1 cellular context compared by ENCODE assay signal in the genomic region with DNA sequence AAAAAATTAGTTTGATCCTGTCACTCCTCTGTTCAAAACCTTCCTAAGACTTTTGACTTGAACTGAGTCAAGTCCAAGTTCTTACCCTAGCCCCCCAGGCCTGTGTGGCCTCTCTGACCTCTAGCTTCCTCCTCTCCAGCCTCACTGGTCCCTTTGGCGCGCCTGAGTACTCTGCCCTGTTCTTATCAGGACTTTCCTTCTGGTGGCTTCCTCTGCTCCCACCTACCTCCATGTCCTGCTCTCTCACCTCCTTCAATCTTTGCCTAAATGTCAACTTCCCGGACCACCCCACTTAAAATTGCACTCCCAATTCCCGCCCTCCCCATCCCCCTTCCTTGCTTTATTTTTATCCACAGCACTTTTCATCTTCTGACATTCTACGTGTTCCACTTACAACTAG.
TF ChIP-seq lines count a peak whose summit lies in the region.

No MANE protein-coding gene starts in this region.

TF ChIP-seq in K562, 482 proteins besides CTCF, POLR2A, EP300 and RAD21 (continued from another document and continues in another):
- TF ChIP-seq, protein P1, sequence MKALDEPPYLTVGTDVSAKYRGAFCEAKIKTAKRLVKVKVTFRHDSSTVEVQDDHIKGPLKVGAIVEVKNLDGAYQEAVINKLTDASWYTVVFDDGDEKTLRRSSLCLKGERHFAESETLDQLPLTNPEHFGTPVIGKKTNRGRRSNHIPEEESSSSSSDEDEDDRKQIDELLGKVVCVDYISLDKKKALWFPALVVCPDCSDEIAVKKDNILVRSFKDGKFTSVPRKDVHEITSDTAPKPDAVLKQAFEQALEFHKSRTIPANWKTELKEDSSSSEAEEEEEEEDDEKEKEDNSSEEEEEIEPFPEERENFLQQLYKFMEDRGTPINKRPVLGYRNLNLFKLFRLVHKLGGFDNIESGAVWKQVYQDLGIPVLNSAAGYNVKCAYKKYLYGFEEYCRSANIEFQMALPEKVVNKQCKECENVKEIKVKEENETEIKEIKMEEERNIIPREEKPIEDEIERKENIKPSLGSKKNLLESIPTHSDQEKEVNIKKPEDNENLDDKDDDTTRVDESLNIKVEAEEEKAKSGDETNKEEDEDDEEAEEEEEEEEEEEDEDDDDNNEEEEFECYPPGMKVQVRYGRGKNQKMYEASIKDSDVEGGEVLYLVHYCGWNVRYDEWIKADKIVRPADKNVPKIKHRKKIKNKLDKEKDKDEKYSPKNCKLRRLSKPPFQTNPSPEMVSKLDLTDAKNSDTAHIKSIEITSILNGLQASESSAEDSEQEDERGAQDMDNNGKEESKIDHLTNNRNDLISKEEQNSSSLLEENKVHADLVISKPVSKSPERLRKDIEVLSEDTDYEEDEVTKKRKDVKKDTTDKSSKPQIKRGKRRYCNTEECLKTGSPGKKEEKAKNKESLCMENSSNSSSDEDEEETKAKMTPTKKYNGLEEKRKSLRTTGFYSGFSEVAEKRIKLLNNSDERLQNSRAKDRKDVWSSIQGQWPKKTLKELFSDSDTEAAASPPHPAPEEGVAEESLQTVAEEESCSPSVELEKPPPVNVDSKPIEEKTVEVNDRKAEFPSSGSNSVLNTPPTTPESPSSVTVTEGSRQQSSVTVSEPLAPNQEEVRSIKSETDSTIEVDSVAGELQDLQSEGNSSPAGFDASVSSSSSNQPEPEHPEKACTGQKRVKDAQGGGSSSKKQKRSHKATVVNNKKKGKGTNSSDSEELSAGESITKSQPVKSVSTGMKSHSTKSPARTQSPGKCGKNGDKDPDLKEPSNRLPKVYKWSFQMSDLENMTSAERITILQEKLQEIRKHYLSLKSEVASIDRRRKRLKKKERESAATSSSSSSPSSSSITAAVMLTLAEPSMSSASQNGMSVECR (CRISPR knock-in tag; IDR thresholded peaks at IDR 0.05), result no peak
- TF ChIP-seq FOXP4 (CRISPR knock-in tag; IDR thresholded peaks at IDR 0.05; ENCODE audit: borderline replicate concordance), result no peak
- no peak for TF ChIP-seq CGGBP1 (CRISPR knock-in tag; IDR thresholded peaks at IDR 0.05)
- peak; percentile 87 for TF ChIP-seq TEAD4 (IDR thresholded peaks at IDR 0.05; ENCODE audit: low read length)
- TF ChIP-seq TEAD4 (CRISPR knock-in tag; IDR thresholded peaks at IDR 0.05; ENCODE audit: borderline replicate concordance), result no peak
- TF ChIP-seq RFX5 (IDR thresholded peaks at IDR 0.05; ENCODE audit: low read depth, low read length), result no peak
- TF ChIP-seq E2F6 (IDR thresholded peaks at IDR 0.05; ENCODE audit: borderline replicate concordance in 1 of 2, extremely low read depth in 1 of 2, insufficient read depth in 1 of 2, insufficient read length in 1 of 2, low read depth in 1 of 2, low read length in 1 of 2, poor library complexity in 1 of 2, severe bottlenecking in 1 of 2), result no peak
- no peak for TF ChIP-seq CREB3L1 (IDR thresholded peaks at IDR 0.05; ENCODE audit: borderline replicate concordance, low read depth)
- no peak for TF ChIP-seq TSC22D4 (tag; IDR thresholded peaks at IDR 0.05)
- no peak for TF ChIP-seq RBM34 (IDR thresholded peaks at IDR 0.05; ENCODE audit: borderline replicate concordance, insufficient read depth, low read length)
- TF ChIP-seq EHMT2 (IDR thresholded peaks at IDR 0.05), result peak; percentile 63
- peak; percentile 59; the same call in 1 of the 2 replicates for TF ChIP-seq GATA2 (CRISPR knock-in tag; IDR thresholded peaks at IDR 0.05)
- no peak for TF ChIP-seq NFIX (CRISPR knock-in tag; IDR thresholded peaks at IDR 0.05; ENCODE audit: low read depth)
- TF ChIP-seq ZNF318 (IDR thresholded peaks at IDR 0.05; ENCODE audit: borderline replicate concordance in 1 of 2, low read depth in 1 of 2), result no peak
- no peak for TF ChIP-seq SREBF2 (CRISPR knock-in tag; IDR thresholded peaks at IDR 0.05)
- no peak for TF ChIP-seq BCL6 (CRISPR knock-in tag; IDR thresholded peaks at IDR 0.05)
- no peak for TF ChIP-seq NONO (IDR thresholded peaks at IDR 0.05; ENCODE audit: low read depth in 2 of 2, low read length in 1 of 2)
- TF ChIP-seq ILF3 (IDR thresholded peaks at IDR 0.05; ENCODE audit: borderline replicate concordance), result no peak
- TF ChIP-seq POLR2H (tag; IDR thresholded peaks at IDR 0.05; ENCODE audit: low read depth), result no peak
- TF ChIP-seq KLF6 (CRISPR knock-in tag; IDR thresholded peaks at IDR 0.05; ENCODE audit: borderline replicate concordance), result no peak
- TF ChIP-seq EZH2 (IDR thresholded peaks at IDR 0.05; ENCODE audit: borderline replicate concordance, low read depth, low read length), result no peak
- no peak for TF ChIP-seq ZNF830 (CRISPR knock-in tag; IDR thresholded peaks at IDR 0.05)
- TF ChIP-seq, protein P2, sequence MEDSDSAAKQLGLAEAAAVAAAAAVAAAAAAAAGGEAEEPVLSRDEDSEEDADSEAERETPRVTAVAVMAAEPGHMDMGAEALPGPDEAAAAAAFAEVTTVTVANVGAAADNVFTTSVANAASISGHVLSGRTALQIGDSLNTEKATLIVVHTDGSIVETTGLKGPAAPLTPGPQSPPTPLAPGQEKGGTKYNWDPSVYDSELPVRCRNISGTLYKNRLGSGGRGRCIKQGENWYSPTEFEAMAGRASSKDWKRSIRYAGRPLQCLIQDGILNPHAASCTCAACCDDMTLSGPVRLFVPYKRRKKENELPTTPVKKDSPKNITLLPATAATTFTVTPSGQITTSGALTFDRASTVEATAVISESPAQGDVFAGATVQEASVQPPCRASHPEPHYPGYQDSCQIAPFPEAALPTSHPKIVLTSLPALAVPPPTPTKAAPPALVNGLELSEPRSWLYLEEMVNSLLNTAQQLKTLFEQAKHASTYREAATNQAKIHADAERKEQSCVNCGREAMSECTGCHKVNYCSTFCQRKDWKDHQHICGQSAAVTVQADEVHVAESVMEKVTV (CRISPR knock-in tag; IDR thresholded peaks at IDR 0.05), result no peak
- TF ChIP-seq TRIM24 (IDR thresholded peaks at IDR 0.05), result peak; percentile 82 to 88
- TF ChIP-seq, protein P3, sequence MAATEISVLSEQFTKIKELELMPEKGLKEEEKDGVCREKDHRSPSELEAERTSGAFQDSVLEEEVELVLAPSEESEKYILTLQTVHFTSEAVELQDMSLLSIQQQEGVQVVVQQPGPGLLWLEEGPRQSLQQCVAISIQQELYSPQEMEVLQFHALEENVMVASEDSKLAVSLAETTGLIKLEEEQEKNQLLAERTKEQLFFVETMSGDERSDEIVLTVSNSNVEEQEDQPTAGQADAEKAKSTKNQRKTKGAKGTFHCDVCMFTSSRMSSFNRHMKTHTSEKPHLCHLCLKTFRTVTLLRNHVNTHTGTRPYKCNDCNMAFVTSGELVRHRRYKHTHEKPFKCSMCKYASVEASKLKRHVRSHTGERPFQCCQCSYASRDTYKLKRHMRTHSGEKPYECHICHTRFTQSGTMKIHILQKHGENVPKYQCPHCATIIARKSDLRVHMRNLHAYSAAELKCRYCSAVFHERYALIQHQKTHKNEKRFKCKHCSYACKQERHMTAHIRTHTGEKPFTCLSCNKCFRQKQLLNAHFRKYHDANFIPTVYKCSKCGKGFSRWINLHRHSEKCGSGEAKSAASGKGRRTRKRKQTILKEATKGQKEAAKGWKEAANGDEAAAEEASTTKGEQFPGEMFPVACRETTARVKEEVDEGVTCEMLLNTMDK (IDR thresholded peaks at IDR 0.05; ENCODE audit: borderline replicate concordance, insufficient read depth, low read depth, low read length, poor library complexity, severe bottlenecking), result no peak
